ENCODE assay signal across 25 cellular contexts in the genomic region with DNA sequence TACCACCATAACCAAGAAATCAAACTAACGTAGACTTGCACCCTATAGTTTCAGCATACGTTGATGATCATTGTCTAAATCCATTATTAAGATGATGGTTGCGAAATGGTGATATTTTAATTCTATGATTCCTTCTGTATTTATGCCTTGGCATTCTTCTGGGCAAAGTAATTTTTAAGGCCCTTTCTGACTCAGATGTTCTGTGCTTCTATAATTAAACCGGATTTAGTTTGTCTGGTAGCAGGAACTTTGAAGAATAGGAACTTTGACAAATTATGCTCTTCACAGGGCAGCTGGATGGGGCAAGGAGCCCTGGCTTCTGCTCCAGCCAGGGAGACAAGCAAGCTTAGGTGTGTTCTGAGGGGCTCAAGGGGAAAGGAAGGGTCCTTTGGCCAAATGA. TPM values are rescaled to one million over a fixed set of nuclear protein-coding genes. Genes with fewer than 3 reads are reported as not detected.
"Had no signal": no experiment of that assay in that cellular context is flagged by ENCODE, and none has a peak within 500 bp of the region (broad histone marks: within the 10 kb centered on the region; RNA-seq: fewer than 3 reads in every experiment).

No MANE protein-coding gene starts in this region.

- H3K4me1 ChIP-seq: colonic mucosa, esophagus squamous epithelium, heart left ventricle, parathyroid adenoma, psoas muscle, right lobe of liver, suprapubic skin, thyroid gland, upper lobe of left lung, vagina had no signal

- H3K27ac ChIP-seq: colonic mucosa, esophagus squamous epithelium, heart left ventricle, parathyroid adenoma, psoas muscle, right lobe of liver, suprapubic skin, thyroid gland, upper lobe of left lung, vagina had no signal

- H3K36me3 Mint-ChIP-seq: naive thymus-derived CD4-positive, alpha-beta T cell had no signal

- H3K27me3 Mint-ChIP-seq: naive thymus-derived CD4-positive, alpha-beta T cell had no signal

- H2AFZ ChIP-seq: parathyroid adenoma had no signal

- H3K9ac ChIP-seq: parathyroid adenoma had no signal

- H3K79me2 ChIP-seq: parathyroid adenoma had no signal

- DNase-seq: colonic mucosa; dermis blood vessel endothelial cell; esophagus squamous epithelium; foreskin melanocyte; heart left ventricle; hippocampal formation; kidney glomerular epithelial cell; mesendoderm; naive thymus-derived CD4-positive, alpha-beta T cell; nephron progenitor cell; psoas muscle; retina; right lobe of liver; stimulated activated naive CD8-positive, alpha-beta T cell treated with anti-CD3 and anti-CD28 coated beads, Interleukin-15, Interleukin-2, amounts not matched to agents 100 U/mL and 50 U/mL, for 24 hours; thyroid gland; upper lobe of left lung had no signal

- ATAC-seq: heart left ventricle; naive thymus-derived CD4-positive, alpha-beta T cell; psoas muscle; right lobe of liver; stimulated activated naive CD8-positive, alpha-beta T cell treated with anti-CD3 and anti-CD28 coated beads, Interleukin-15, Interleukin-2, amounts not matched to agents 100 U/mL and 50 U/mL, for 24 hours had no signal

- H3K27ac Mint-ChIP-seq: naive thymus-derived CD4-positive, alpha-beta T cell; nephron progenitor cell had no signal

- H3K36me3 ChIP-seq: colonic mucosa, esophagus squamous epithelium, heart left ventricle, right lobe of liver, suprapubic skin, thyroid gland, upper lobe of left lung, vagina had no signal

- H3K9me3 ChIP-seq: colonic mucosa, esophagus squamous epithelium, heart left ventricle, psoas muscle, right lobe of liver, suprapubic skin, thyroid gland, upper lobe of left lung, vagina had no signal

- H3K4me3 ChIP-seq: colonic mucosa, esophagus squamous epithelium, heart left ventricle, psoas muscle, right lobe of liver, suprapubic skin, thyroid gland, upper lobe of left lung, vagina had no signal

- H3K4me3 Mint-ChIP-seq: naive thymus-derived CD4-positive, alpha-beta T cell; nephron progenitor cell had no signal

- H3K9me3 Mint-ChIP-seq: naive thymus-derived CD4-positive, alpha-beta T cell had no signal

- H3K27me3 ChIP-seq: colonic mucosa, esophagus squamous epithelium, heart left ventricle, right lobe of liver, suprapubic skin, thyroid gland, upper lobe of left lung, vagina had no signal

RNA-seq across cellular contexts. Expression of a gene that starts 23.8 kb away (rescaled TPM):
- total RNA-seq: colonic mucosa; dermis blood vessel endothelial cell; epithelial cell of proximal tubule; glomerular endothelial cell; liver; lung microvascular endothelial cell; naive thymus-derived CD4-positive, alpha-beta T cell; omental fat pad; right lobe of liver; skeletal muscle tissue; suprapubic skin; thyroid gland; upper lobe of left lung; vagina had no signal
- polyA plus RNA-seq: heart left ventricle; liver; naive thymus-derived CD4-positive, alpha-beta T cell had no signal
